Comparison of ENCODE assay signal across 2 cellular contexts in the genomic region with DNA sequence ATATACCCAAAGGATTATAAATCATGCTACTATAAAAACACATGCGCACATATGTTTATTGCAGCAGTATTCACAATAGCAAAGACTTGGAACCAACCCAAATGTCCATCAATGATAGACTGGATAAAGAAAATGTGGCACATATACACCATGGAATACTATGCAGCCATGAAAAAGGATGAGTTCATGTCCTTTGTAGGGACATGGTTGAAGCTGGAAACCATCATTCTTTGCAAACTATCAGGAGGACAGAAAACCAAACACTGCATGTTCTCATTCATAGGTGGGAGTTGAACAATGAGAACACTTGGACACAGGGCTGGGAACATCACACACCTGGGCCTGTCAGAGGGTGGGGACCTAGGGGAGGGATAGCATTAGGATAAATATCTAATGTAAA.
DNase-seq lines count a peak whose midpoint lies in the region; ATAC-seq, FAIRE-seq and TF ChIP-seq lines count a peak whose summit lies in the region.
"Not testable (repeated sequence)": the region's sequence is repeated elsewhere in the genome, so short reads cannot be mapped to it uniquely, and the experiment has no call there.

No MANE protein-coding gene starts in this region.

- POLR2A ChIA-PET in HEK293 (lab: Yijun Ruan, JAX); K562 (lab: Yijun Ruan, JAX): not testable (repeated sequence)

- H3K27me3 ChIP-seq in K562 (ENCODE audit: control insufficient read depth in 2 of 2, insufficient read depth in 2 of 2, low read length in 2 of 2) = not testable (repeated sequence)

- not testable (repeated sequence) for ATAC-seq in K562

- CTCF ChIA-PET in HEK293 (lab: Yijun Ruan, JAX); K562 (lab: Yijun Ruan, JAX; ENCODE audit: low intra/inter-chr PET ratio): not testable (repeated sequence)

- H3K27ac ChIP-seq in HEK293 (ENCODE audit: extremely low read depth, low read depth, low read length); K562 (ENCODE audit: extremely low read depth, low read depth, low read length): not testable (repeated sequence)

- H3K4me1 ChIP-seq in HEK293 (ENCODE audit: control insufficient read depth, insufficient read depth, low read length); K562 (replicated peaks in 1 of 2; ENCODE audit: control insufficient read depth in 2 of 2, insufficient read depth in 2 of 2, low read length in 2 of 2): not testable (repeated sequence)

- H3K9me1 ChIP-seq in K562 (ENCODE audit: control insufficient read depth, insufficient read depth, low read length) = not testable (repeated sequence)

- not testable (repeated sequence) for BruUV-seq in K562 (replicated peaks; lab: Mats Ljungman, UMichigan)

- TF ChIP-seq RAD21 in K562 (CRISPR knock-in tag; conservative IDR thresholded peaks at IDR 0.05 in 1 of 2, IDR thresholded peaks at IDR 0.05 in 1 of 2) = not testable (repeated sequence)

- H3K36me3 ChIP-seq in HEK293 (ENCODE audit: control insufficient read depth in 2 of 2, insufficient read depth in 1 of 2, low read length in 2 of 2); K562 (ENCODE audit: control insufficient read depth, insufficient read depth, low read length): not testable (repeated sequence)

- H3K9me3 ChIP-seq in HEK293 (ENCODE audit: control insufficient read depth, insufficient read depth, low read depth, low read length); K562 (replicated peaks; ENCODE audit: control insufficient read depth, insufficient read depth, low read depth, low read length): not testable (repeated sequence)

- not testable (repeated sequence) for H3K9ac ChIP-seq in K562 (ENCODE audit: insufficient read depth in 1 of 2, low read depth in 2 of 2, low read length in 2 of 2)

- intact Hi-C loops in K562 (cut with micrococcal nuclease) = not testable (repeated sequence)

- H4K20me1 ChIP-seq in K562 (replicated peaks; ENCODE audit: control insufficient read depth, insufficient read depth, low read length) = not testable (repeated sequence)

- H2AFZ ChIP-seq in K562 (ENCODE audit: low read depth, low read length) = not testable (repeated sequence)

- DNase-seq in K562 (ENCODE audit: extremely low read depth in 1 of 4, low spot score in 3 of 4) = not testable (repeated sequence)

- 100% methylated on average over 1 of the region's 1 CpG for WGBS in K562 (ENCODE audit: insufficient coverage, low coverage, missing lambda C conversion rate)

- not testable (repeated sequence) for FAIRE-seq in K562 (lab: Jason Lieb, UNC)

- TF ChIP-seq EP300 in K562 (IDR thresholded peaks at IDR 0.05; ENCODE audit: low read length) = not testable (repeated sequence)

- not testable (repeated sequence) for TF ChIP-seq CTCF in HEK293 (tag by site-specific recombination; IDR thresholded peaks at IDR 0.05); K562 (IDR thresholded peaks at IDR 0.05 in 2 of 3, conservative IDR thresholded peaks at IDR 0.05 in 1 of 3; ENCODE audit: insufficient read depth in 2 of 3, low read depth in 1 of 3, low read length in 3 of 3)

- H3K79me2 ChIP-seq in K562 (ENCODE audit: control insufficient read depth, insufficient read depth, low read length) = not testable (repeated sequence)

- not testable (repeated sequence) for H3K4me3 ChIP-seq in HEK293 (ENCODE audit: low read depth, low read length); K562

- in situ Hi-C loops in K562 (cut with MboI) = not testable (repeated sequence)

- not testable (repeated sequence) for H3K4me2 ChIP-seq in K562 (ENCODE audit: insufficient read depth, low read length)

- TF ChIP-seq POLR2A in K562 (conservative IDR thresholded peaks at IDR 0.05) = not testable (repeated sequence)

TF ChIP-seq in HEK293, 187 proteins besides CTCF, POLR2A, EP300 and RAD21:
- TF ChIP-seq ZNF280D (tag by site-specific recombination; IDR thresholded peaks at IDR 0.05) (peak; percentile 76; the same call in 1 of the 2 replicates), ZNF146 (tag by site-specific recombination; IDR thresholded peaks at IDR 0.05) (peak; percentile 77)
TF ChIP-seq in HEK293: peak in this region for 2; not testable (repeated sequence) for 185.

TF ChIP-seq in K562, 482 proteins besides CTCF, POLR2A, EP300 and RAD21:
- TF ChIP-seq KDM1A (IDR thresholded peaks at IDR 0.05) = peak in 1 of 2 experiments; percentile 60; a peak in 1 of 4 replicates
- TF ChIP-seq ZNF146 (CRISPR knock-in tag; IDR thresholded peaks at IDR 0.05; ENCODE audit: unreplicated experiment) = peak; percentile 88
